In the genomic region with DNA sequence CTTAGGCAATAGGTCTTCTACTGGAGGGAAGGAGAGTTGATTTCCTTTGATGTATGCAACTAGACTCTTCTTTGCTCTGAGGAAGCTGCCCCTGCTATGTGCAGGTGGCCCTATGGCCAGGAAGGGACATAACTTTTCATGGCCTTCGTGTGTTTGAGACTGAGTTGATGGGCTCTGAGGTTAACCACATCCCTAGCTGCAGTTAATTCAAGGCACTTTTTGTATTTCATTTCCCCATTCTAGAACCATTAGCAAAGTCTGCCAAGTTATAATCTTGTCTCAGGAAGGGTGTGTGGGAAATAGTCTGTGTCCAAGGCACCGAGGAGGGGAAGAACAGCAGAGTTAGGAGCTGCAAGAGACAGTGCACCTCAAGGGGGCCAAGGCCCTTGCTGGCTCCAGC, we compare ENCODE assay signal across 10 cellular contexts. TPM values are rescaled to one million over a fixed set of nuclear protein-coding genes. Genes with fewer than 3 reads are reported as not detected.
DNase-seq lines count a peak whose midpoint lies in the region; ATAC-seq and TF ChIP-seq lines count a peak whose summit lies in the region.
"Had no signal": no experiment of that assay in that cellular context is flagged by ENCODE, and none has a peak within 500 bp of the region (broad histone marks: within the 10 kb centered on the region; RNA-seq: fewer than 3 reads in every experiment).

No MANE protein-coding gene starts in this region.

- H3K9me2 ChIP-seq in OCI-LY1 (ENCODE audit: low read depth, low read length) = no peaks in the 10 kb centered on the region

- DNase-seq in GM06990 (ENCODE audit: extremely low read depth, insufficient read length) (peak; percentile 47), breast epithelium (ENCODE audit: low spot score in 2 of 2) (no peak), retina (no peak), heart left ventricle (no peak), activated gamma-delta T cell treated with Interleukin-2 at 50 U/mL for 16 hours (no peak)
- DNase-seq: NCI-H748 treated with DMSO at 0.1 percent for 48 hours had no signal

- no peak overlapping the region for H3K9ac ChIP-seq in OCI-LY1 (ENCODE audit: low read length)

- 0 out of 2 replicates have a peak overlapping the region, but pooled peaks have one; percentile 13 for H3K4me2 ChIP-seq in OCI-LY1 (ENCODE audit: low read length)

- no peaks in the 10 kb centered on the region for H3F3A ChIP-seq in OCI-LY1 (ENCODE audit: insufficient read depth, low read length)

- no peaks in the 10 kb centered on the region for H3K9me3 ChIP-seq in OCI-LY1 (ENCODE audit: low read length)
- H3K9me3 ChIP-seq in breast epithelium = no peaks in the 10 kb centered on the region
- no peaks in the 10 kb centered on the region for H3K9me3 ChIP-seq in heart left ventricle

- TF ChIP-seq CTCF in GM06990 (IDR thresholded peaks at IDR 0.05; ENCODE audit: insufficient read depth, low read length, poor library complexity, severe bottlenecking) (no peak), OCI-LY1 (IDR thresholded peaks at IDR 0.05; ENCODE audit: low read length) (no peak), breast epithelium (IDR thresholded peaks at IDR 0.05) (no peak), heart left ventricle (IDR thresholded peaks at IDR 0.05) (no peak)

- H3K36me3 ChIP-seq in GM06990 (ENCODE audit: control insufficient read depth, insufficient read depth, low read length) (no peaks in the 10 kb centered on the region), OCI-LY1 (ENCODE audit: insufficient read depth, low read length) (no peaks in the 10 kb centered on the region), breast epithelium (no peaks in the 10 kb centered on the region), heart left ventricle (no peaks in the 10 kb centered on the region)

- H3K4me1 ChIP-seq in OCI-LY1 (ENCODE audit: insufficient read depth, low read length, severe bottlenecking) (peaks cover 13% of the 10 kb centered on the region), breast epithelium (no peaks in the 10 kb centered on the region), heart left ventricle (no peaks in the 10 kb centered on the region)

- no peak overlapping the region for H2AFZ ChIP-seq in OCI-LY1 (ENCODE audit: low read length)

- no peaks in the 10 kb centered on the region; the same call in 1 of the 2 replicates for H3K27me3 ChIP-seq in GM06990 (replicated peaks; ENCODE audit: control insufficient read depth, insufficient read depth, low read length)
- no peaks in the 10 kb centered on the region for H3K27me3 ChIP-seq in OCI-LY1 (ENCODE audit: insufficient read depth, low read length)
- peaks cover 0 to 3% of the 10 kb centered on the region in 2 donors for H3K27me3 ChIP-seq in breast epithelium
- H3K27me3 ChIP-seq in heart left ventricle = peaks cover 0 to 29% (median 0%) of the 10 kb centered on the region in 9 donors

- H3K4me3 ChIP-seq in GM06990 (replicated peaks; ENCODE audit: low read depth, low read length) (no peak overlapping the region), OCI-LY1 (ENCODE audit: low read depth, low read length, poor library complexity, severe bottlenecking) (no peak overlapping the region), breast epithelium (no peak overlapping the region), heart left ventricle (no peak overlapping the region)

- H3K27ac ChIP-seq in OCI-LY1 (ENCODE audit: low read depth, low read length, poor library complexity, severe bottlenecking) = no peak overlapping the region
- H3K27ac ChIP-seq in breast epithelium = no peak overlapping the region
- no peak overlapping the region for H3K27ac ChIP-seq in heart left ventricle

- peak; percentile 79 for ATAC-seq in GM19455 (IDR thresholded peaks at IDR 0.05; ENCODE audit: unreplicated experiment)
- ATAC-seq in HG03066 (IDR thresholded peaks at IDR 0.05; ENCODE audit: low read depth, unreplicated experiment) = peak; percentile 67
- ATAC-seq in heart left ventricle = no peak

- 35 to 70% (median 51%) methylated on average over 2 of the region's 2 CpGs for WGBS in heart left ventricle, 4 donors

- intact Hi-C loops in breast epithelium (cut with DNase I; ENCODE audit: low total_unique reads) (no loop called here), heart left ventricle (cut with DNase I) (no loop called here)

- TF ChIP-seq POLR2A in breast epithelium (IDR thresholded peaks at IDR 0.05) (no peak), heart left ventricle (IDR thresholded peaks at IDR 0.05) (no peak)

- no peaks in the 10 kb centered on the region for H4K20me1 ChIP-seq in OCI-LY1 (ENCODE audit: insufficient read depth, low read length)

- no peaks in the 10 kb centered on the region for H3K79me2 ChIP-seq in OCI-LY1 (ENCODE audit: insufficient read depth, low read length)

RNA-seq across cellular contexts. Expression of a gene that starts 2.5 kb away (rescaled TPM):
- under 1 TPM in 1 of 3 donors, not detected in 2; under 0.01 TPM for total RNA-seq in breast epithelium
- not detected for total RNA-seq in heart left ventricle
- polyA plus RNA-seq in heart left ventricle = not detected
- total RNA-seq: omental fat pad had no signal

RNA-seq across cellular contexts. Expression of a gene that starts 43.0 kb away (rescaled TPM):
- total RNA-seq in breast epithelium (1 to 10 TPM in 2 of 3 donors, not detected in 1; 1.6 to 5.2 TPM), heart left ventricle (under 1 TPM in 3 of 9 donors, not detected in 6; 0.07 to 0.32 (median 0.09) TPM)
- under 1 TPM in 1 of 2 donors, not detected in 1; 0.04 TPM for polyA plus RNA-seq in heart left ventricle

Comparison
In these comparisons a context has a peak if more than half of its experiments do, and no peak if none do; other contexts are left out.
1. ATAC-seq: peak in GM19455 (single experiment) and HG03066 (single experiment); none in heart left ventricle (0 of 4).